Comparison of ENCODE assay signal across 8 cellular contexts in genomic region chr1:19113362-19114092, GRCh38.
DNase-seq lines count a peak whose midpoint lies in the region; ATAC-seq and TF ChIP-seq lines count a peak whose summit lies in the region.

No MANE protein-coding gene starts in this region.

- H3K4me3 ChIP-seq in body of pancreas (no peak overlapping the region), lower leg skin (ENCODE audit: low read depth, poor library complexity, severe bottlenecking) (no peak overlapping the region)

- no peak overlapping the region for H3K27ac ChIP-seq in C4-2B
- no peak overlapping the region for H3K27ac ChIP-seq in body of pancreas

- H3K27me3 ChIP-seq in body of pancreas = no peaks in the 10 kb centered on the region

- no peaks in the 10 kb centered on the region for H3K4me1 ChIP-seq in body of pancreas

- 80 to 83% methylated on average over 8 of the region's 8 CpGs for WGBS in body of pancreas, 2 donors
- 82% methylated on average over 8 of the region's 8 CpGs for WGBS in lower leg skin, 2 donors

- DNase-seq in GM19240 (ENCODE audit: insufficient read length, low spot score) (peak; percentile 33), RPMI8226 (peak; percentile 58), body of pancreas (peak; percentile 34 to 58 (median 50)), lung microvascular endothelial cell (ENCODE audit: low read depth in 2 of 2) (peak; percentile 51 to 54), cortex of kidney (lab: John Stamatoyannopoulos, UW) (no peak), lower leg skin (ENCODE audit: low spot score in 2 of 2) (no peak)

- H3K9me3 ChIP-seq in body of pancreas = no peaks in the 10 kb centered on the region

- TF ChIP-seq POLR2A in body of pancreas (IDR thresholded peaks at IDR 0.05) = no peak
- no peak for TF ChIP-seq POLR2A in lower leg skin (IDR thresholded peaks at IDR 0.05)

- no peak for ATAC-seq in body of pancreas
- ATAC-seq in HG03342 (IDR thresholded peaks at IDR 0.05; ENCODE audit: unreplicated experiment) = no peak

- TF ChIP-seq CTCF in C4-2B (conservative IDR thresholded peaks at IDR 0.05) = peak; percentile 45
- peak in 5 of 7 experiments; percentile 25 to 56 (median 54) for TF ChIP-seq CTCF in body of pancreas (IDR thresholded peaks at IDR 0.05)
- no peak for TF ChIP-seq CTCF in lower leg skin (IDR thresholded peaks at IDR 0.05)

- intact Hi-C loops in body of pancreas (cut with DNase I) = no loop called here
- intact Hi-C loops in lower leg skin (cut with DNase I; ENCODE audit: low total_unique reads) = no loop called here

- peaks cover 5 to 73% of the 10 kb centered on the region in 2 donors for H3K36me3 ChIP-seq in body of pancreas (replicated peaks in 1 of 2; ENCODE audit: insufficient read depth in 1 of 2, low read depth in 2 of 2)

Comparison
In these comparisons a context has a peak if more than half of its experiments do, and no peak if none do; other contexts are left out.
1. CTCF ChIP-seq: peak in C4-2B (single experiment) and body of pancreas (5 of 7); none in lower leg skin (0 of 3).
2. DNase-seq: peak in GM19240 (single experiment), RPMI8226 (single experiment), body of pancreas (4 of 4) and lung microvascular endothelial cell (2 of 2); none in cortex of kidney (single experiment) and lower leg skin (0 of 2).